In the genomic region with DNA sequence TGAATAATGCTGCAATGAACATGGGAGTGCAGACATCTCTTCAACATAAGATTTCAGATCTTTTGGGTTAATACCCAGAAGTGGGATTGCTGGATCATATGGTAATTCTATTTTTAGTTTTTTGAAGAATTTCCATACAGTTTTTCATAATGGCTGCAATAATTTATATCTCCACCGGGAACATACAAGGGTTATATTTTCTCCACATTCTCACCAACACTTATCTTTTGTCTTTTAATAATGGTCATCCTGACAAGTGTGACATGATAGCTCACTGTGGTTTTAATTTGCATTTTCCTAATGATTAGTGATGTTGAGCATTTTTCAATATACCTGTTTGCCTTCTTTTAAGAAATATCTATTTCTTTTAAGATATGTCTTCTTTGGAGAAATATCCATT, we compare ENCODE assay signal across 19 cellular contexts. TPM values are rescaled to one million over a fixed set of nuclear protein-coding genes. Genes with fewer than 3 reads are reported as not detected.
DNase-seq lines count a peak whose midpoint lies in the region; ATAC-seq and TF ChIP-seq lines count a peak whose summit lies in the region.
"Had no signal": no experiment of that assay in that cellular context is flagged by ENCODE, and none has a peak within 500 bp of the region (broad histone marks: within the 10 kb centered on the region; RNA-seq: fewer than 3 reads in every experiment).

No MANE protein-coding gene starts in this region.

- H3K9me3 Mint-ChIP-seq in HFFc6 (no peaks in the 10 kb centered on the region; the same call in 1 of the 2 replicates), osteocyte (ENCODE audit: unreplicated experiment) (peaks cover 9% of the 10 kb centered on the region)
- H3K9me3 Mint-ChIP-seq in stimulated activated naive B cell treated with anti-CD40 and anti-IgM and Interleukin-4, amounts not matched to agents 10 μg/mL and 1 μg/mL and 100 μg/mL, for 72 hours, result peaks cover 6 to 8% of the 10 kb centered on the region in 2 donors

- H3K4me1 Mint-ChIP-seq in HFFc6 (ENCODE audit: low read depth), result peaks cover 7% of the 10 kb centered on the region; the same call in 1 of the 2 replicates
- H3K4me1 Mint-ChIP-seq in osteocyte (ENCODE audit: unreplicated experiment), result peaks cover 6% of the 10 kb centered on the region
- H3K4me1 Mint-ChIP-seq in stimulated activated naive B cell treated with anti-CD40 and anti-IgM and Interleukin-4, amounts not matched to agents 10 μg/mL and 1 μg/mL and 100 μg/mL, for 72 hours, result no peaks in the 10 kb centered on the region

- intact Hi-C loops in PC-9 (cut with micrococcal nuclease; ENCODE audit: unreplicated experiment), result no loop called here

- peaks cover 2% of the 10 kb centered on the region; the same call in 1 of the 2 replicates for H3K27me3 Mint-ChIP-seq in HFFc6 (ENCODE audit: insufficient read depth)
- no peaks in the 10 kb centered on the region for H3K27me3 Mint-ChIP-seq in osteocyte (ENCODE audit: unreplicated experiment)
- H3K27me3 Mint-ChIP-seq in stimulated activated naive B cell treated with anti-CD40 and anti-IgM and Interleukin-4, amounts not matched to agents 10 μg/mL and 1 μg/mL and 100 μg/mL, for 72 hours, result no peaks in the 10 kb centered on the region
- H3K27me3 Mint-ChIP-seq: CD4-positive, alpha-beta T cell had no signal

- H3K4me1 ChIP-seq in PC-9 (replicated peaks; ENCODE audit: insufficient read depth) (no peaks in the 10 kb centered on the region), foreskin keratinocyte (no peaks in the 10 kb centered on the region)
- H3K4me1 ChIP-seq: BE2C, Caco-2 had no signal

- peaks cover 22% of the 10 kb centered on the region for H3K36me3 Mint-ChIP-seq in HFFc6 (ENCODE audit: low read depth)
- no peaks in the 10 kb centered on the region for H3K36me3 Mint-ChIP-seq in osteocyte (ENCODE audit: unreplicated experiment)
- peaks cover 37 to 69% of the 10 kb centered on the region in 2 donors for H3K36me3 Mint-ChIP-seq in stimulated activated naive B cell treated with anti-CD40 and anti-IgM and Interleukin-4, amounts not matched to agents 10 μg/mL and 1 μg/mL and 100 μg/mL, for 72 hours

- POLR2A ChIA-PET in PC-9 (lab: Charles Lee; ENCODE audit: unreplicated experiment), result no interaction called here

- H3K4me3 Mint-ChIP-seq in HFFc6, result no peak overlapping the region
- H3K4me3 Mint-ChIP-seq in osteocyte (ENCODE audit: unreplicated experiment), result no peak overlapping the region
- no peak overlapping the region for H3K4me3 Mint-ChIP-seq in stimulated activated naive B cell treated with anti-CD40 and anti-IgM and Interleukin-4, amounts not matched to agents 10 μg/mL and 1 μg/mL and 100 μg/mL, for 72 hours
- H3K4me3 Mint-ChIP-seq: CD4-positive, alpha-beta T cell had no signal

- H3K4me2 ChIP-seq in PC-9, result no peak overlapping the region

- H3K27me3 ChIP-seq in PC-9 (ENCODE audit: insufficient read depth, low read depth) (no peaks in the 10 kb centered on the region), foreskin keratinocyte (no peaks in the 10 kb centered on the region)
- H3K27me3 ChIP-seq: BE2C had no signal

- no peak for DNase-seq in HFFc6
- no peak for DNase-seq in PC-9
- no peak for DNase-seq in foreskin keratinocyte
- DNase-seq in osteocyte (ENCODE audit: extremely low spot score, unreplicated experiment), result no peak
- DNase-seq in activated CD4-positive, CD25-positive, alpha-beta regulatory T cell (lab: John Stamatoyannopoulos, UW), result no peak
- no peak for DNase-seq in stimulated activated naive B cell treated with anti-CD40 and anti-IgM and Interleukin-4, amounts not matched to agents 10 μg/mL and 1 μg/mL and 100 μg/mL, for 72 hours
- DNase-seq in NCI-H1694 treated with DMSO at 0.1 percent for 48 hours (lab: John Stamatoyannopoulos, UW), result no peak
- DNase-seq in T-helper 2 cell, result no peak
- DNase-seq: ACHN; BE2C; C1 segment of cervical spinal cord; Caco-2; CD4-positive, alpha-beta T cell; DMS79 treated with DMSO at 0.1 percent for 48 hours; GOT3; H7; IMR-90 had no signal

- no peak overlapping the region for H3K4me3 ChIP-seq in PC-9
- H3K4me3 ChIP-seq: GM12878 had no signal

- H4K20me1 ChIP-seq in PC-9 (ENCODE audit: insufficient read depth), result no peaks in the 10 kb centered on the region

- BruUV-seq in PC-9 (replicated peaks; lab: Mats Ljungman, UMichigan), result no TSS peak

- H3K79me2 ChIP-seq in PC-9 (ENCODE audit: low read depth), result no peaks in the 10 kb centered on the region

- no peaks in the 10 kb centered on the region for H3K9me3 ChIP-seq in PC-9 (ENCODE audit: insufficient read depth, low read depth)
- H3K9me3 ChIP-seq: BE2C, Caco-2 had no signal

- no peaks in the 10 kb centered on the region for H3K9me2 ChIP-seq in PC-9 (ENCODE audit: insufficient read depth)

- no peaks in the 10 kb centered on the region for H3F3A ChIP-seq in PC-9 (ENCODE audit: insufficient read depth, low read depth)

- no peaks in the 10 kb centered on the region for H3K36me3 ChIP-seq in PC-9 (ENCODE audit: low read depth)
- H3K36me3 ChIP-seq: BE2C had no signal

- no peak overlapping the region for H3K27ac Mint-ChIP-seq in HFFc6
- no peak overlapping the region for H3K27ac Mint-ChIP-seq in osteocyte (ENCODE audit: unreplicated experiment)
- no peak overlapping the region for H3K27ac Mint-ChIP-seq in stimulated activated naive B cell treated with anti-CD40 and anti-IgM and Interleukin-4, amounts not matched to agents 10 μg/mL and 1 μg/mL and 100 μg/mL, for 72 hours
- H3K27ac Mint-ChIP-seq: CD4-positive, alpha-beta T cell had no signal

- no peak for ATAC-seq in foreskin keratinocyte
- ATAC-seq in stimulated activated naive B cell treated with anti-CD40 and anti-IgM and Interleukin-4, amounts not matched to agents 10 μg/mL and 1 μg/mL and 100 μg/mL, for 72 hours (replicated peaks), result no peak
- ATAC-seq: GM12878, HCT116 had no signal

- H3K27ac ChIP-seq in PC-9, result no peak overlapping the region
- no peak overlapping the region for H3K27ac ChIP-seq in foreskin keratinocyte

- CTCF ChIA-PET in PC-9 (lab: Charles Lee), result no interaction called here

- TF ChIP-seq CTCF in HFFc6 (IDR thresholded peaks at IDR 0.05) (peak; percentile 54; the same call in 1 of the 2 replicates), PC-9 (conservative IDR thresholded peaks at IDR 0.05) (peak; percentile 46; the same call in 1 of the 2 replicates), foreskin keratinocyte (conservative IDR thresholded peaks at IDR 0.05) (peak; percentile 15), osteocyte (IDR thresholded peaks at IDR 0.05) (peak; percentile 11)

- no peak overlapping the region for H2AFZ ChIP-seq in PC-9

RNA-seq across cellular contexts. Expression of a gene that starts 44.5 kb away (rescaled TPM):
- 10 to 100 TPM; 10.5 to 14.8 (median 12.9) TPM for total RNA-seq in HFFc6 (2021; fragmentation: NEBNext Ultra II Directional; extraction: Animal tissue kit (Norgen Biotek cat#: 25700))
- total RNA-seq in PC-9 (2021) (17.6 and 24.2 TPM in 2 replicates), foreskin keratinocyte (9.4 and 9.9 TPM in 2 replicates), osteocyte (9.8 and 13.2 TPM in 2 replicates)
- 4.3 and 5.5 TPM in 2 replicates for polyA plus RNA-seq in foreskin keratinocyte
